Comparison of ENCODE assay signal across 8 cellular contexts in genomic region chr18:49559326-49559931, GRCh38. TPM values are rescaled to one million over a fixed set of nuclear protein-coding genes. Genes with fewer than 3 reads are reported as not detected.
DNase-seq lines count a peak whose midpoint lies in the region; ATAC-seq, FAIRE-seq and TF ChIP-seq lines count a peak whose summit lies in the region.
"Not testable (repeated sequence)": the region's sequence is repeated elsewhere in the genome, so short reads cannot be mapped to it uniquely, and the experiment has no call there.

No MANE protein-coding gene starts in this region.

- not testable (repeated sequence) for H3K4me3 Mint-ChIP-seq in osteocyte (ENCODE audit: unreplicated experiment)

- intact Hi-C loops in heart left ventricle (cut with DNase I): loop anchor here in 7 of 10 donors (1.0 to 10.0 kb wide), 7 partner anchors 208 to 299 kb away; no protein-coding TSS in a partner anchor

- peaks cover 20% of the 10 kb centered on the region for H3K4me1 Mint-ChIP-seq in osteocyte (ENCODE audit: unreplicated experiment)

- TF ChIP-seq RAD21 in A549 (conservative IDR thresholded peaks at IDR 0.05 in 1 of 2, IDR thresholded peaks at IDR 0.05 in 1 of 2): peak; percentile 57 to 58
- TF ChIP-seq RAD21 in SK-N-SH (IDR thresholded peaks at IDR 0.05; ENCODE audit: low read length): peak; percentile 84

- not testable (repeated sequence) for ATAC-seq in A549, heart left ventricle

- not testable (repeated sequence) for H3K36me3 Mint-ChIP-seq in osteocyte (ENCODE audit: unreplicated experiment)

- peak; percentile 20 to 49 for DNase-seq in A549 (ENCODE audit: low read depth in 1 of 2, low spot score in 1 of 2)
- DNase-seq in ELR (ENCODE audit: low read depth): peak; percentile 64
- DNase-seq in NCI-H2196 treated with DMSO at 0.1 percent for 48 hours (lab: John Stamatoyannopoulos, UW; ENCODE audit: unreplicated experiment): peak; percentile 57
- peak; percentile 59 for DNase-seq in SK-N-SH
- peak; percentile 70 for DNase-seq in cerebellum (ENCODE audit: low spot score)
- not testable (repeated sequence) for DNase-seq in heart left ventricle; osteocyte (ENCODE audit: extremely low spot score, unreplicated experiment)

- POLR2A ChIA-PET in A549 (lab: Yijun Ruan, JAX); SK-N-SH (lab: Yijun Ruan, JAX): not testable (repeated sequence)

- H3K4me2 ChIP-seq in A549, KMS-11, SK-N-SH: not testable (repeated sequence)

- not testable (repeated sequence) for H3K36me3 ChIP-seq in KMS-11 (ENCODE audit: insufficient read depth); SK-N-SH (replicated peaks in 1 of 2; ENCODE audit: control insufficient read depth in 1 of 2, insufficient read depth in 2 of 2, low read length in 1 of 2); heart left ventricle

- not testable (repeated sequence) for H3K9me3 Mint-ChIP-seq in osteocyte (ENCODE audit: unreplicated experiment)

- WGBS in A549 (ENCODE audit: missing lambda C conversion rate): 66% methylated on average over 16 of the region's 16 CpGs
- 69% methylated on average over 16 of the region's 16 CpGs for WGBS in SK-N-SH (ENCODE audit: low lambda C conversion rate)
- 81 to 86% (median 82%) methylated on average over 16 of the region's 16 CpGs for WGBS in heart left ventricle, 4 donors

- TF ChIP-seq CTCF in A549 (IDR thresholded peaks at IDR 0.05) (peak; percentile 58), KMS-11 (conservative IDR thresholded peaks at IDR 0.05; ENCODE audit: low read depth, low read length) (peak; percentile 55), SK-N-SH (IDR thresholded peaks at IDR 0.05) (peak; percentile 80), heart left ventricle (IDR thresholded peaks at IDR 0.05) (peak; percentile 25 to 67 (median 54)), osteocyte (IDR thresholded peaks at IDR 0.05) (peak; percentile 66)

- H3K27me3 ChIP-seq in KMS-11 (ENCODE audit: insufficient read depth, low read depth); SK-N-SH (ENCODE audit: insufficient read depth): not testable (repeated sequence)
- peaks cover 12 to 55% (median 37%) of the 10 kb centered on the region in 9 donors for H3K27me3 ChIP-seq in heart left ventricle

- not testable (repeated sequence) for H2AFZ ChIP-seq in KMS-11 (ENCODE audit: low read depth); SK-N-SH (ENCODE audit: low read depth)

- H3K9me3 ChIP-seq in A549, SK-N-SH, heart left ventricle: not testable (repeated sequence)

- H4K20me1 ChIP-seq in KMS-11 (ENCODE audit: insufficient read depth); SK-N-SH (ENCODE audit: insufficient read depth): not testable (repeated sequence)

- CTCF ChIA-PET in A549 (lab: Yijun Ruan, JAX): interaction anchor here (0.7 to 5.0 kb wide), 31 partner anchors 9 to 798 kb away, joined by 3 to 47 read pairs (median 3); no protein-coding TSS in a partner anchor
- CTCF ChIA-PET in SK-N-SH (lab: Yijun Ruan, JAX): interaction anchor here (0.6 to 6.2 kb wide), 35 partner anchors 10 to 798 kb away, joined by 3 to 140 read pairs (median 4); no protein-coding TSS in a partner anchor

- H3K9me2 ChIP-seq in SK-N-SH: not testable (repeated sequence)

- H3K4me1 ChIP-seq in A549 (peaks cover 10% of the 10 kb centered on the region; the same call in 2 of the 3 replicates), SK-N-SH (ENCODE audit: control insufficient read depth in 1 of 2, insufficient read depth in 2 of 2, low read depth in 1 of 2, low read length in 1 of 2) (peaks cover 17 to 24% of the 10 kb centered on the region in 2 experiments; a peak in 3 of 4 replicates), heart left ventricle (peaks cover 3 to 30% (median 21%) of the 10 kb centered on the region in 12 donors)
- H3K4me1 ChIP-seq in KMS-11 (ENCODE audit: low read depth, poor library complexity, severe bottlenecking): not testable (repeated sequence)

- FAIRE-seq in A549 (lab: Jason Lieb, UNC): not testable (repeated sequence)

- H3K27me3 Mint-ChIP-seq in osteocyte (ENCODE audit: unreplicated experiment): peaks cover 78% of the 10 kb centered on the region

- not testable (repeated sequence) for H3K9ac ChIP-seq in KMS-11, SK-N-SH

- not testable (repeated sequence) for H3K79me2 ChIP-seq in KMS-11 (ENCODE audit: insufficient read depth, low read depth)
- peaks cover 18% of the 10 kb centered on the region for H3K79me2 ChIP-seq in SK-N-SH (ENCODE audit: insufficient read depth)

- H3F3A ChIP-seq in SK-N-SH (replicated peaks; ENCODE audit: insufficient read depth): peaks cover 14% of the 10 kb centered on the region

- H3K27ac Mint-ChIP-seq in osteocyte (ENCODE audit: unreplicated experiment): not testable (repeated sequence)

- H3K4me3 ChIP-seq in A549; KMS-11 (IDR thresholded peaks at IDR 0.05; ENCODE audit: insufficient read depth, low read depth, low read length); SK-N-SH (ENCODE audit: low read depth in 2 of 2, low read length in 1 of 2); heart left ventricle: not testable (repeated sequence)

- not testable (repeated sequence) for TF ChIP-seq EP300 in A549 (IDR thresholded peaks at IDR 0.05); SK-N-SH (IDR thresholded peaks at IDR 0.05; ENCODE audit: borderline replicate concordance in 1 of 2, low read depth in 1 of 2, low read length in 1 of 2)

- not testable (repeated sequence) for H3K27ac ChIP-seq in A549; KMS-11; SK-N-SH (ENCODE audit: low read depth in 2 of 2, low read length in 1 of 2); heart left ventricle

- not testable (repeated sequence) for TF ChIP-seq POLR2A in A549 (IDR thresholded peaks at IDR 0.05; ENCODE audit: low read length); heart left ventricle (IDR thresholded peaks at IDR 0.05)

TF ChIP-seq in A549, 52 proteins besides CTCF, POLR2A, EP300 and RAD21:
- TF ChIP-seq SMC3 (IDR thresholded peaks at IDR 0.05): peak; percentile 67

TF ChIP-seq in SK-N-SH, 30 proteins besides CTCF, POLR2A, EP300 and RAD21:
- TF ChIP-seq SMC3 (IDR thresholded peaks at IDR 0.05; ENCODE audit: low read depth, low read length): peak; percentile 86

RNA-seq across cellular contexts. Expression of gene LIPG, which starts 2.4 kb away (rescaled TPM):
- polyA plus RNA-seq in A549 (2011; rRNA removed): 0.61 and 0.65 TPM in 2 replicates
- polyA plus RNA-seq in A549 (2012; cell fraction: cytosol; rRNA removed): 0.01 and 0.08 TPM in 2 replicates
- polyA plus RNA-seq in A549 (2012; cell fraction: nucleus; rRNA removed): 0.11 and 0.35 TPM in 2 replicates
- 0.31 to 0.36 TPM (median 0.33 TPM) in 3 replicates for polyA plus RNA-seq in A549 (2017; fragmentation: RNase III; extraction: RNeasy Plus Mini Kit Qiagen cat#74134 plus additional on column Dnase treatment)
- polyA minus RNA-seq in A549 (2011; rRNA and poly(A)+ RNA removed): 2.3 and 3.6 TPM in 2 replicates
- polyA plus RNA-seq in SK-N-SH (2012; rRNA removed): 3.2 and 4.4 TPM in 2 replicates
- polyA plus RNA-seq in SK-N-SH (2012; cell fraction: cytosol; rRNA removed): 3.4 and 3.7 TPM in 2 replicates
- 3.8 and 5.8 TPM in 2 replicates for polyA plus RNA-seq in SK-N-SH (2012; cell fraction: nucleus; rRNA removed)
- total RNA-seq in cerebellum: 10.0 TPM
- 10 to 100 TPM in 1 of 9 donors, 1 to 10 TPM in 2, under 1 TPM in 3, not detected in 3; 0.20 to 12.1 (median 1.1) TPM for total RNA-seq in heart left ventricle
- 1 to 10 TPM in 1 of 2 donors, under 1 TPM in 1; 0.04 to 7.2 TPM for polyA plus RNA-seq in heart left ventricle
- total RNA-seq in osteocyte: not detected in 2 replicates
